In the genomic region with DNA sequence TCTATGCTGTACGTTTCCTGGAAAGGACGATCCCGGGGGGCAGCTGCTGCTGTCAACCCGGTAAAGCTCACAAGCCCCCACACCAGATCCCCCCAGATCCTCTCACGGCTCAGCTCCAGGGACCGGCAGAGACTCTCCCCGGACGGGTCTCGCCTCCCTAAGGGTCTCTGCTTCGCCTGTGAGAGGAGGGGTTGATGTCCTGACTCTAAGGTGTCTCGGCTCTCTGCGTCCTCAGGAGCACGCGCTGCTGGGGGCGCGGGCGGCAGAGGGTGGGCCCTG, we compare ENCODE assay signal across 8 cellular contexts. TPM values are rescaled to one million over a fixed set of nuclear protein-coding genes. Genes with fewer than 3 reads are reported as not detected.
A peak's percentile ranks its signal among the peaks of the same experiment; 100 is the strongest.
DNase-seq lines count a peak whose midpoint lies in the region; ATAC-seq and TF ChIP-seq lines count a peak whose summit lies in the region.

No MANE protein-coding gene starts in this region.

- H3K9me3 Mint-ChIP-seq in HFFc6, result no peaks in the 10 kb centered on the region

- H3K36me3 ChIP-seq in BJ (ENCODE audit: control insufficient read depth, insufficient read depth, low read length) (no peaks in the 10 kb centered on the region), smooth muscle cell (ENCODE audit: low read depth) (no peaks in the 10 kb centered on the region)

- in situ Hi-C loops in ACHN (cut with HindIII; ENCODE audit: low pct_ligation_motif_present, low pct_unique_long_range_greater_than_20kb, low sequenced_read_pairs), result no loop called here

- H3K36me3 Mint-ChIP-seq in HFFc6 (ENCODE audit: low read depth), result 0 out of 2 replicates have a peak, but pooled peaks cover 4% of the 10 kb centered on the region

- H3K4me1 ChIP-seq in right cardiac atrium (ENCODE audit: control insufficient read depth, insufficient read depth, low read length), result no peaks in the 10 kb centered on the region
- peaks cover 4% of the 10 kb centered on the region for H3K4me1 ChIP-seq in smooth muscle cell (ENCODE audit: low read depth)

- H3F3A ChIP-seq in smooth muscle cell (ENCODE audit: low read depth), result peaks cover 15% of the 10 kb centered on the region

- H3K9me3 ChIP-seq in right cardiac atrium (ENCODE audit: control insufficient read depth, low read length), result no peaks in the 10 kb centered on the region
- no peaks in the 10 kb centered on the region for H3K9me3 ChIP-seq in smooth muscle cell (replicated peaks; ENCODE audit: low read depth)

- peak overlapping the region; percentile 76 for H3K9ac ChIP-seq in smooth muscle cell (ENCODE audit: low read depth)

- H2AFZ ChIP-seq in smooth muscle cell (ENCODE audit: low read depth), result peak overlapping the region; percentile 82

- H3K4me3 Mint-ChIP-seq in HFFc6, result peak overlapping the region; percentile 84

- 1% methylated on average over 17 of the region's 17 CpGs for WGBS in right cardiac atrium
- WGBS in smooth muscle cell (ENCODE audit: low lambda C conversion rate), result 2% methylated on average over 17 of the region's 17 CpGs

- no peak for TF ChIP-seq CTCF in BJ (IDR thresholded peaks at IDR 0.05; ENCODE audit: insufficient read depth, low read depth, low read length)
- TF ChIP-seq CTCF in HFFc6 (IDR thresholded peaks at IDR 0.05), result no peak
- TF ChIP-seq CTCF in smooth muscle cell (IDR thresholded peaks at IDR 0.05; ENCODE audit: borderline replicate concordance, insufficient read depth, poor library complexity, severe bottlenecking), result no peak

- H3K27ac Mint-ChIP-seq in HFFc6, result 0 out of 2 replicates have a peak overlapping the region, but pooled peaks have one; percentile 43

- no peaks in the 10 kb centered on the region for H3K27me3 Mint-ChIP-seq in HFFc6 (ENCODE audit: insufficient read depth)

- no peak overlapping the region for H3K27ac ChIP-seq in right cardiac atrium (ENCODE audit: low read length)
- no peak overlapping the region for H3K27ac ChIP-seq in smooth muscle cell (ENCODE audit: low read depth)

- H3K27me3 ChIP-seq in BJ (ENCODE audit: control insufficient read depth, insufficient read depth, low read length) (no peaks in the 10 kb centered on the region), right cardiac atrium (ENCODE audit: control insufficient read depth, insufficient read depth) (no peaks in the 10 kb centered on the region), smooth muscle cell (ENCODE audit: low read depth) (no peaks in the 10 kb centered on the region)

- H4K20me1 ChIP-seq in smooth muscle cell (ENCODE audit: low read depth), result no peaks in the 10 kb centered on the region

- POLR2A ChIA-PET in BJ (lab: Charles Lee), result interaction anchor here (0.7 kb wide), 1 partner anchor 12 kb away, joined by 3 read pairs; no protein-coding TSS in a partner anchor

- H3K79me2 ChIP-seq in smooth muscle cell (ENCODE audit: low read depth), result no peaks in the 10 kb centered on the region

- H3K4me3 ChIP-seq in BJ (ENCODE audit: low read depth, low read length) (peak overlapping the region; percentile 89), right cardiac atrium (ENCODE audit: low read length) (peak overlapping the region; percentile 69), smooth muscle cell (peak overlapping the region; percentile 62)

- peaks cover 49% of the 10 kb centered on the region for H3K4me1 Mint-ChIP-seq in HFFc6 (ENCODE audit: low read depth)

- peak overlapping the region; percentile 99 for H3K4me2 ChIP-seq in smooth muscle cell

- peak in 1 of 2 donors; percentile 24 for ATAC-seq in right cardiac atrium

- intact Hi-C loops in right cardiac atrium (cut with DNase I), result loop anchor here in 2 of 4 donors (10.0 kb wide), 2 partner anchors 97 to 407 kb away; no protein-coding TSS in a partner anchor

- no peak for DNase-seq in BJ (ENCODE audit: low read depth)
- DNase-seq in HFFc6, result no peak
- peak; percentile 18 for DNase-seq in activated CD8-positive, alpha-beta memory T cell treated with anti-CD3 and anti-CD28 coated beads, Interleukin-2, amount 50 U/mL, for 4 hours
- DNase-seq in right cardiac atrium, result no peak
- DNase-seq in smooth muscle cell (lab: John Stamatoyannopoulos, UW; ENCODE audit: unreplicated experiment), result no peak
- no peak for DNase-seq in iPS-NIHi11 (ENCODE audit: low spot score)
- no peak for DNase-seq in ACHN
- no peak for DNase-seq in Kasumi-1 (lab: John Stamatoyannopoulos, UW)

- CTCF ChIA-PET in BJ (lab: Yijun Ruan, JAX), result interaction anchor here (1.0 to 3.7 kb wide), 7 partner anchors 10 to 587 kb away, joined by 3 to 46 read pairs (median 4); no protein-coding TSS in a partner anchor

RNA-seq across cellular contexts. Expression of a gene that starts 0.5 kb away (rescaled TPM):
- polyA plus RNA-seq in BJ (2011; rRNA removed), result 5.9 and 7.2 TPM in 2 replicates
- 3.2 and 3.4 TPM in 2 replicates for polyA minus RNA-seq in BJ (2011; rRNA and poly(A)+ RNA removed)
- total RNA-seq in HFFc6 (2021; fragmentation: NEBNext Ultra II Directional; extraction: Animal tissue kit (Norgen Biotek cat#: 25700)), result 10 to 100 TPM in 1 of 6 experiments, 1 to 10 TPM in 5; 7.8 to 10.4 (median 8.7) TPM
- total RNA-seq in right cardiac atrium, result 1 to 10 TPM; 2.0 to 4.0 (median 2.5) TPM
- 1.5 TPM for polyA plus RNA-seq in right cardiac atrium
- 11.3 and 14.0 TPM in 2 replicates for total RNA-seq in smooth muscle cell
- polyA plus RNA-seq in smooth muscle cell, result 6.5 and 9.1 TPM in 2 replicates

RNA-seq across cellular contexts. Expression of a gene that starts 26.5 kb away (rescaled TPM):
- polyA plus RNA-seq in BJ (2011; rRNA removed) (557 and 639 TPM in 2 replicates), right cardiac atrium (1,401 TPM), smooth muscle cell (357 and 406 TPM in 2 replicates)
- polyA minus RNA-seq in BJ (2011; rRNA and poly(A)+ RNA removed), result 284 and 428 TPM in 2 replicates
- total RNA-seq in HFFc6 (2021; fragmentation: NEBNext Ultra II Directional; extraction: Animal tissue kit (Norgen Biotek cat#: 25700)), result 100 to 1,000 TPM; 446 to 523 (median 503) TPM
- total RNA-seq in right cardiac atrium (1,000 to 10,000 TPM; 1,050 to 1,210 (median 1,148) TPM), smooth muscle cell (432 and 586 TPM in 2 replicates)

RNA-seq across cellular contexts. Expression of a gene that starts 32.6 kb away (rescaled TPM):
- 13.8 and 27.2 TPM in 2 replicates for polyA plus RNA-seq in BJ (2011; rRNA removed)
- 5.0 and 7.1 TPM in 2 replicates for polyA minus RNA-seq in BJ (2011; rRNA and poly(A)+ RNA removed)
- 10 to 100 TPM; 22.7 to 34.8 (median 31.6) TPM for total RNA-seq in HFFc6 (2021; fragmentation: NEBNext Ultra II Directional; extraction: Animal tissue kit (Norgen Biotek cat#: 25700))
- 10 to 100 TPM in 1 of 4 donors, 1 to 10 TPM in 3; 8.8 to 13.0 (median 9.2) TPM for total RNA-seq in right cardiac atrium
- polyA plus RNA-seq in right cardiac atrium, result 15.0 TPM
- 34.7 and 44.2 TPM in 2 replicates for total RNA-seq in smooth muscle cell
- 29.5 and 50.6 TPM in 2 replicates for polyA plus RNA-seq in smooth muscle cell
